ENCODE assay signal across 1 cellular context in the genomic region with DNA sequence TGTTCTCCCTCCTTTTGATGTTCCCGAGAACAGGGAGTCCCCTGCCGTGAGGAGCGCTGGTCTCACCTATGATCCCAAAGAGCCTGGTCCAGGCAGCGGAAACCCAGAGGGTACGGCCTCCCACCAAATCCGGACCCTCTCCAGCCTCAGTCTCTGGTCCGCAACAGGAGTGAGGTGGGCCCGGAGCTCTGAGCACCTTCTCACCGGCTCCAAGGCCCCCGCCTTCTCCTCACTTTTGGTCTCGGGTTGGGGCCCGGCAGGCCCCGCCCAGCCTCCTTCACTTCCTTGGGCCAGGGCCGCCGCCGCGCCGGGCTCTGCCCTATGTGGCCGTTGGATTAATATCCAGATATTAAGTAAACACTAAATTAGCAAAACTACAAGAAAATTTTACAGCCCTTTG.
TF ChIP-seq lines count a peak whose summit lies in the region.

No MANE protein-coding gene starts in this region.

TF ChIP-seq in H1, 55 proteins besides CTCF, POLR2A, EP300 and RAD21:
- TF ChIP-seq RNF2 (IDR thresholded peaks at IDR 0.05; ENCODE audit: borderline replicate concordance, low read depth, low read length, missing control alignments, poor library complexity, severe bottlenecking) (peak; percentile 27), NANOG (IDR thresholded peaks at IDR 0.05; ENCODE audit: insufficient read depth, low read depth, low read length, poor library complexity, severe bottlenecking) (no peak)
